18 cellular contexts compared by ENCODE assay signal in genomic region chr5:73394610-73395009, GRCh38. TPM values are rescaled to one million over a fixed set of nuclear protein-coding genes. Genes with fewer than 3 reads are reported as not detected.
DNase-seq lines count a peak whose midpoint lies in the region; ATAC-seq and TF ChIP-seq lines count a peak whose summit lies in the region.
"Had no signal": no experiment of that assay in that cellular context is flagged by ENCODE, and none has a peak within 500 bp of the region (broad histone marks: within the 10 kb centered on the region; RNA-seq: fewer than 3 reads in every experiment).

No MANE protein-coding gene starts in this region.

- no peaks in the 10 kb centered on the region for H4K20me1 ChIP-seq in GM23338 (replicated peaks; ENCODE audit: insufficient read depth)
- H4K20me1 ChIP-seq: BLaER1 treated with 17β-estradiol and CSF1 and Interleukin-3, amounts not matched to agents 10 nM and 100 nM had no signal

- POLR2A ChIA-PET in naive thymus-derived CD8-positive, alpha-beta T cell (lab: Charles Lee), result no interaction called here

- peak overlapping the region; percentile 2; the same call in 1 of the 2 replicates for H2AFZ ChIP-seq in GM23338

- no peaks in the 10 kb centered on the region for H3K79me2 ChIP-seq in GM23338 (replicated peaks; ENCODE audit: insufficient read depth)

- no peak for TF ChIP-seq CTCF in AG10803 (conservative IDR thresholded peaks at IDR 0.05; ENCODE audit: low read length)
- no peak for TF ChIP-seq CTCF in GM23338 (conservative IDR thresholded peaks at IDR 0.05; ENCODE audit: low read depth in 2 of 2)
- TF ChIP-seq CTCF in astrocyte of the spinal cord (IDR thresholded peaks at IDR 0.05; ENCODE audit: low read depth, low read length), result no peak

- peaks cover 7% of the 10 kb centered on the region for H3K4me1 Mint-ChIP-seq in GM23338
- peaks cover 0 to 9% (median 0%) of the 10 kb centered on the region in 4 donors for H3K4me1 Mint-ChIP-seq in naive thymus-derived CD8-positive, alpha-beta T cell
- H3K4me1 Mint-ChIP-seq: B cell had no signal

- H3K27me3 Mint-ChIP-seq in GM23338 (ENCODE audit: insufficient read depth, low read depth, poor library complexity), result peaks cover 5% of the 10 kb centered on the region
- H3K27me3 Mint-ChIP-seq in naive thymus-derived CD8-positive, alpha-beta T cell, result peaks cover 9 to 46% (median 24%) of the 10 kb centered on the region in 5 donors

- H3K9me2 ChIP-seq in GM23338 (ENCODE audit: insufficient read depth), result peaks cover 19% of the 10 kb centered on the region; the same call in 1 of the 2 replicates

- no peaks in the 10 kb centered on the region for H3K36me3 ChIP-seq in GM23338 (ENCODE audit: insufficient read depth)
- H3K36me3 ChIP-seq: BLaER1 treated with 17β-estradiol and CSF1 and Interleukin-3, amounts not matched to agents 10 nM and 100 nM had no signal

- no peak overlapping the region for H3K27ac ChIP-seq in GM23338 (ENCODE audit: low read depth)
- H3K27ac ChIP-seq: BLaER1 treated with 17β-estradiol and CSF1 and Interleukin-3, amounts not matched to agents 10 nM and 100 nM; HL-60 had no signal

- no peaks in the 10 kb centered on the region for H3F3A ChIP-seq in GM23338 (replicated peaks; ENCODE audit: low read depth)

- 0 out of 2 replicates have a peak, but pooled peaks cover 3% of the 10 kb centered on the region for H3K27me3 ChIP-seq in GM23338 (ENCODE audit: insufficient read depth)
- H3K27me3 ChIP-seq: BLaER1 treated with 17β-estradiol and CSF1 and Interleukin-3, amounts not matched to agents 10 nM and 100 nM had no signal

- no peak overlapping the region for H3K4me3 ChIP-seq in AG10803 (ENCODE audit: low read length)
- H3K4me3 ChIP-seq in GM23338, result no peak overlapping the region
- no peak overlapping the region for H3K4me3 ChIP-seq in astrocyte of the spinal cord (ENCODE audit: low read depth, low read length)
- H3K4me3 ChIP-seq: BLaER1 treated with 17β-estradiol and CSF1 and Interleukin-3, amounts not matched to agents 10 nM and 100 nM; GM12878; K562 had no signal

- no peaks in the 10 kb centered on the region for H3K9me3 Mint-ChIP-seq in GM23338
- H3K9me3 Mint-ChIP-seq in naive thymus-derived CD8-positive, alpha-beta T cell, result no peaks in the 10 kb centered on the region
- H3K9me3 Mint-ChIP-seq: CD8-positive, alpha-beta T cell had no signal

- in situ Hi-C loops in astrocyte of the spinal cord (cut with HindIII; ENCODE audit: low sequenced_read_pairs), result no loop called here

- no peaks in the 10 kb centered on the region for H3K36me3 Mint-ChIP-seq in GM23338 (ENCODE audit: low read depth)
- peaks cover 0 to 5% (median 0%) of the 10 kb centered on the region in 3 donors for H3K36me3 Mint-ChIP-seq in naive thymus-derived CD8-positive, alpha-beta T cell
- H3K36me3 Mint-ChIP-seq: CD8-positive, alpha-beta T cell had no signal

- H3K4me3 Mint-ChIP-seq in GM23338, result no peak overlapping the region
- H3K4me3 Mint-ChIP-seq in naive thymus-derived CD8-positive, alpha-beta T cell, result no peak overlapping the region
- H3K4me3 Mint-ChIP-seq: B cell; CD8-positive, alpha-beta T cell had no signal

- ATAC-seq in GM23338 (peak; percentile 43; the same call in 1 of the 3 replicates), HG03354 (IDR thresholded peaks at IDR 0.05; ENCODE audit: poor library complexity, severe bottlenecking, unreplicated experiment) (no peak)
- ATAC-seq in naive thymus-derived CD8-positive, alpha-beta T cell, result no peak
- ATAC-seq: CD8-positive, alpha-beta T cell; GM12878; K562 had no signal

- H3K4me2 ChIP-seq in GM23338, result no peak overlapping the region
- H3K4me2 ChIP-seq: BLaER1 treated with 17β-estradiol and CSF1 and Interleukin-3, amounts not matched to agents 10 nM and 100 nM had no signal

- no peak overlapping the region for H3K27ac Mint-ChIP-seq in GM23338
- H3K27ac Mint-ChIP-seq in naive thymus-derived CD8-positive, alpha-beta T cell, result no peak overlapping the region
- H3K27ac Mint-ChIP-seq: B cell; CD8-positive, alpha-beta T cell had no signal

- H3K4me1 ChIP-seq in GM23338 (ENCODE audit: insufficient read depth), result 0 out of 2 replicates have a peak, but pooled peaks cover 7% of the 10 kb centered on the region
- H3K4me1 ChIP-seq: BLaER1 treated with 17β-estradiol and CSF1 and Interleukin-3, amounts not matched to agents 10 nM and 100 nM had no signal

- DNase-seq in AG10803 (ENCODE audit: low read depth) (peak; percentile 25), GM23338 (ENCODE audit: low spot score) (no peak), astrocyte of the spinal cord (ENCODE audit: low read depth, low spot score) (peak; percentile 39), iPS-NIHi11 (ENCODE audit: low spot score) (peak; percentile 50), D341Med (ENCODE audit: low spot score) (no peak)
- no peak for DNase-seq in naive thymus-derived CD8-positive, alpha-beta T cell
- no peak for DNase-seq in stimulated activated CD4-positive, alpha-beta T cell treated with anti-CD3 and anti-CD28 coated beads, Interleukin-4, amount 100 ng/mL, for 1 hour
- DNase-seq: 8988T; Calu3; CD8-positive, alpha-beta T cell; DND-41; H7 had no signal

TF ChIP-seq in GM23338, 12 proteins besides CTCF, POLR2A, EP300 and RAD21 (continues in another document):
- TF ChIP-seq ETS1 (IDR thresholded peaks at IDR 0.05), result no peak
- TF ChIP-seq JUNB (IDR thresholded peaks at IDR 0.05; ENCODE audit: unreplicated experiment), result no peak
- no peak for TF ChIP-seq EZH2 (IDR thresholded peaks at IDR 0.05; ENCODE audit: low read depth, unreplicated experiment)
- no peak for TF ChIP-seq CREB1 (CRISPR knock-in tag; IDR thresholded peaks at IDR 0.05; ENCODE audit: low read depth)
- TF ChIP-seq STAT1 (IDR thresholded peaks at IDR 0.05; ENCODE audit: unreplicated experiment), result no peak
- no peak for TF ChIP-seq EZH2phosphoT487 (IDR thresholded peaks at IDR 0.05; ENCODE audit: unreplicated experiment)
- no peak for TF ChIP-seq NANOG (IDR thresholded peaks at IDR 0.05; ENCODE audit: borderline replicate concordance)
- no peak for TF ChIP-seq POLR2AphosphoS5 (IDR thresholded peaks at IDR 0.05; ENCODE audit: low read depth)

RNA-seq across cellular contexts. Expression of gene FOXD1, which starts 54.0 kb away (rescaled TPM):
- 0.12 and 0.42 TPM in 2 replicates for total RNA-seq in GM23338 (2014; rRNA removed; shearing (Covaris generic))
- 0.23 TPM in 1 of 2 replicates, not detected in the other for polyA plus RNA-seq in GM23338 (2016; fragmentation: Nextera tagmentation; extraction: Ambion mirVana)
- not detected for total RNA-seq in naive thymus-derived CD8-positive, alpha-beta T cell
- not detected for polyA plus RNA-seq in naive thymus-derived CD8-positive, alpha-beta T cell
- total RNA-seq: GM12878 had no signal
- polyA plus RNA-seq: GM12878 had no signal

Comparison
In these comparisons a context has a peak if more than half of its experiments do, and no peak if none do; other contexts are left out.
1. DNase-seq: peak in AG10803 (single experiment), astrocyte of the spinal cord (single experiment) and iPS-NIHi11 (single experiment); none in GM23338 (single experiment), naive thymus-derived CD8-positive, alpha-beta T cell (0 of 10), D341Med (single experiment) and stimulated activated CD4-positive, alpha-beta T cell treated with anti-CD3 and anti-CD28 coated beads, Interleukin-4, amount 100 ng/mL, for 1 hour (single experiment).